ENCODE assay signal across 1 cellular context in the genomic region with DNA sequence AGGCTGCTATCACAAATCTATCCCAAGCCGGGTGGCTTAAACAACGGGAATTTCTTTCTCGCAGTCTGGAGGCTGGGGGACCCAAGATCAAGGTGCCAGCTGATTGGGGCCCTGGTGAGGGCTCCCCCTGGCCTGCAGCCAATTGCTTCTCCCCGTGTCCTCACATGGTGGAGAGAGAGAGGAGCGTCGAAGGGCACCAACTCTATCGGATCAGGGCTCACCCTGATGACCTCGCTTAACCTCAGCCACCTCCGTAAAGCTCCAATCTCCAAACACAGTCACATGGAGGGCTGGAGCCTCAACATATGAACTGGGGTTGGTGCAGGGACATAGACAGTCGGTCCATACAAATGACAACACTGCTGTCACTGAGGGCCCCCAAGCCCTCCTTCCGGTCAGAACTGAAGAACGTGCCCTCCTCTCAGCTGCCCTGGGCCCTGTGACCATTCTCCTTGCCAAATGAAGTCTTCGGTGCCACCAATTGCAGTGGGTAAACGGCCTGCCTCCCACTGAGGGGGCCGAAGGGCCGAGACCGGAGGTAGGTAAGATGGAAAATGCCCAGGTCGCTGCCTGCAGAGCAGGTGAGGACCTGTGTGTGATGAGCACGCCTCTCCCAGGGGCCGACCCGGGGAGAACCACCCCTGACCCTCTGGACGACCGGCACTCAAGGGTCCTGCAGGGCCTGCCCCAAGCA.
TF ChIP-seq lines count a peak whose summit lies in the region.

No MANE protein-coding gene starts in this region.

TF ChIP-seq in GM23338, 12 proteins besides CTCF, POLR2A, EP300 and RAD21 (continued from another document):
- TF ChIP-seq, protein P1, sequence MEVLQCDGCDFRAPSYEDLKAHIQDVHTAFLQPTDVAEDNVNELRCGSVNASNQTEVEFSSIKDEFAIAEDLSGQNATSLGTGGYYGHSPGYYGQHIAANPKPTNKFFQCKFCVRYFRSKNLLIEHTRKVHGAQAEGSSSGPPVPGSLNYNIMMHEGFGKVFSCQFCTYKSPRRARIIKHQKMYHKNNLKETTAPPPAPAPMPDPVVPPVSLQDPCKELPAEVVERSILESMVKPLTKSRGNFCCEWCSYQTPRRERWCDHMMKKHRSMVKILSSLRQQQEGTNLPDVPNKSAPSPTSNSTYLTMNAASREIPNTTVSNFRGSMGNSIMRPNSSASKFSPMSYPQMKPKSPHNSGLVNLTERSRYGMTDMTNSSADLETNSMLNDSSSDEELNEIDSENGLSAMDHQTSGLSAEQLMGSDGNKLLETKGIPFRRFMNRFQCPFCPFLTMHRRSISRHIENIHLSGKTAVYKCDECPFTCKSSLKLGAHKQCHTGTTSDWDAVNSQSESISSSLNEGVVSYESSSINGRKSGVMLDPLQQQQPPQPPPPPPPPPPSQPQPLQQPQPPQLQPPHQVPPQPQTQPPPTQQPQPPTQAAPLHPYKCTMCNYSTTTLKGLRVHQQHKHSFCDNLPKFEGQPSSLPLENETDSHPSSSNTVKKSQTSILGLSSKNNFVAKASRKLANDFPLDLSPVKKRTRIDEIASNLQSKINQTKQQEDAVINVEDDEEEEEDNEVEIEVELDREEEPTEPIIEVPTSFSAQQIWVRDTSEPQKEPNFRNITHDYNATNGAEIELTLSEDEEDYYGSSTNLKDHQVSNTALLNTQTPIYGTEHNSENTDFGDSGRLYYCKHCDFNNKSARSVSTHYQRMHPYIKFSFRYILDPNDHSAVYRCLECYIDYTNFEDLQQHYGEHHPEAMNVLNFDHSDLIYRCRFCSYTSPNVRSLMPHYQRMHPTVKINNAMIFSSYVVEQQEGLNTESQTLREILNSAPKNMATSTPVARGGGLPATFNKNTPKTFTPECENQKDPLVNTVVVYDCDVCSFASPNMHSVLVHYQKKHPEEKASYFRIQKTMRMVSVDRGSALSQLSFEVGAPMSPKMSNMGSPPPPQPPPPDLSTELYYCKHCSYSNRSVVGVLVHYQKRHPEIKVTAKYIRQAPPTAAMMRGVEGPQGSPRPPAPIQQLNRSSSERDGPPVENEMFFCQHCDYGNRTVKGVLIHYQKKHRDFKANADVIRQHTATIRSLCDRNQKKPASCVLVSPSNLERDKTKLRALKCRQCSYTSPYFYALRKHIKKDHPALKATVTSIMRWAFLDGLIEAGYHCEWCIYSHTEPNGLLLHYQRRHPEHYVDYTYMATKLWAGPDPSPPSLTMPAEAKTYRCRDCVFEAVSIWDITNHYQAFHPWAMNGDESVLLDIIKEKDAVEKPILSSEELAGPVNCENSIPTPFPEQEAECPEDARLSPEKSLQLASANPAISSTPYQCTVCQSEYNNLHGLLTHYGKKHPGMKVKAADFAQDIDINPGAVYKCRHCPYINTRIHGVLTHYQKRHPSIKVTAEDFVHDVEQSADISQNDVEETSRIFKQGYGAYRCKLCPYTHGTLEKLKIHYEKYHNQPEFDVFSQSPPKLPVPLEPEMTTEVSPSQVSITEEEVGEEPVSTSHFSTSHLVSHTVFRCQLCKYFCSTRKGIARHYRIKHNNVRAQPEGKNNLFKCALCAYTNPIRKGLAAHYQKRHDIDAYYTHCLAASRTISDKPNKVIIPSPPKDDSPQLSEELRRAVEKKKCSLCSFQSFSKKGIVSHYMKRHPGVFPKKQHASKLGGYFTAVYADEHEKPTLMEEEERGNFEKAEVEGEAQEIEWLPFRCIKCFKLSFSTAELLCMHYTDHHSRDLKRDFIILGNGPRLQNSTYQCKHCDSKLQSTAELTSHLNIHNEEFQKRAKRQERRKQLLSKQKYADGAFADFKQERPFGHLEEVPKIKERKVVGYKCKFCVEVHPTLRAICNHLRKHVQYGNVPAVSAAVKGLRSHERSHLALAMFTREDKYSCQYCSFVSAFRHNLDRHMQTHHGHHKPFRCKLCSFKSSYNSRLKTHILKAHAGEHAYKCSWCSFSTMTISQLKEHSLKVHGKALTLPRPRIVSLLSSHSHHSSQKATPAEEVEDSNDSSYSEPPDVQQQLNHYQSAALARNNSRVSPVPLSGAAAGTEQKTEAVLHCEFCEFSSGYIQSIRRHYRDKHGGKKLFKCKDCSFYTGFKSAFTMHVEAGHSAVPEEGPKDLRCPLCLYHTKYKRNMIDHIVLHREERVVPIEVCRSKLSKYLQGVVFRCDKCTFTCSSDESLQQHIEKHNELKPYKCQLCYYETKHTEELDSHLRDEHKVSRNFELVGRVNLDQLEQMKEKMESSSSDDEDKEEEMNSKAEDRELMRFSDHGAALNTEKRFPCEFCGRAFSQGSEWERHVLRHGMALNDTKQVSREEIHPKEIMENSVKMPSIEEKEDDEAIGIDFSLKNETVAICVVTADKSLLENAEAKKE (CRISPR knock-in tag; IDR thresholded peaks at IDR 0.05), result no peak
- TF ChIP-seq EZH2phosphoT487 (IDR thresholded peaks at IDR 0.05; ENCODE audit: unreplicated experiment) (no peak), ZNF331 (CRISPR knock-in tag; IDR thresholded peaks at IDR 0.05; ENCODE audit: low read depth) (no peak), CREB1 (CRISPR knock-in tag; IDR thresholded peaks at IDR 0.05; ENCODE audit: low read depth) (no peak), POLR2AphosphoS5 (IDR thresholded peaks at IDR 0.05; ENCODE audit: low read depth) (no peak), STAT1 (IDR thresholded peaks at IDR 0.05; ENCODE audit: unreplicated experiment) (no peak)
- TF ChIP-seq, protein P2, sequence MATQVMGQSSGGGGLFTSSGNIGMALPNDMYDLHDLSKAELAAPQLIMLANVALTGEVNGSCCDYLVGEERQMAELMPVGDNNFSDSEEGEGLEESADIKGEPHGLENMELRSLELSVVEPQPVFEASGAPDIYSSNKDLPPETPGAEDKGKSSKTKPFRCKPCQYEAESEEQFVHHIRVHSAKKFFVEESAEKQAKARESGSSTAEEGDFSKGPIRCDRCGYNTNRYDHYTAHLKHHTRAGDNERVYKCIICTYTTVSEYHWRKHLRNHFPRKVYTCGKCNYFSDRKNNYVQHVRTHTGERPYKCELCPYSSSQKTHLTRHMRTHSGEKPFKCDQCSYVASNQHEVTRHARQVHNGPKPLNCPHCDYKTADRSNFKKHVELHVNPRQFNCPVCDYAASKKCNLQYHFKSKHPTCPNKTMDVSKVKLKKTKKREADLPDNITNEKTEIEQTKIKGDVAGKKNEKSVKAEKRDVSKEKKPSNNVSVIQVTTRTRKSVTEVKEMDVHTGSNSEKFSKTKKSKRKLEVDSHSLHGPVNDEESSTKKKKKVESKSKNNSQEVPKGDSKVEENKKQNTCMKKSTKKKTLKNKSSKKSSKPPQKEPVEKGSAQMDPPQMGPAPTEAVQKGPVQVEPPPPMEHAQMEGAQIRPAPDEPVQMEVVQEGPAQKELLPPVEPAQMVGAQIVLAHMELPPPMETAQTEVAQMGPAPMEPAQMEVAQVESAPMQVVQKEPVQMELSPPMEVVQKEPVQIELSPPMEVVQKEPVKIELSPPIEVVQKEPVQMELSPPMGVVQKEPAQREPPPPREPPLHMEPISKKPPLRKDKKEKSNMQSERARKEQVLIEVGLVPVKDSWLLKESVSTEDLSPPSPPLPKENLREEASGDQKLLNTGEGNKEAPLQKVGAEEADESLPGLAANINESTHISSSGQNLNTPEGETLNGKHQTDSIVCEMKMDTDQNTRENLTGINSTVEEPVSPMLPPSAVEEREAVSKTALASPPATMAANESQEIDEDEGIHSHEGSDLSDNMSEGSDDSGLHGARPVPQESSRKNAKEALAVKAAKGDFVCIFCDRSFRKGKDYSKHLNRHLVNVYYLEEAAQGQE (IDR thresholded peaks at IDR 0.05; ENCODE audit: unreplicated experiment), result no peak
